In genomic region chr3:80087769-80088168, GRCh38 we compare ENCODE assay signal across 19 cellular contexts.
A peak's percentile ranks its signal among the peaks of the same experiment; 100 is the strongest.
DNase-seq lines count a peak whose midpoint lies in the region; ATAC-seq and TF ChIP-seq lines count a peak whose summit lies in the region.
"Had no signal": no experiment of that assay in that cellular context is flagged by ENCODE, and none has a peak within 500 bp of the region (broad histone marks: within the 10 kb centered on the region; RNA-seq: fewer than 3 reads in every experiment).

No MANE protein-coding gene starts in this region.

- H3K4me2 ChIP-seq in GM23248 (ENCODE audit: unreplicated experiment): no peak overlapping the region

- H3K9me2 ChIP-seq in GM23248 (ENCODE audit: insufficient read depth): no peaks in the 10 kb centered on the region

- H3K36me3 ChIP-seq in GM23248 (ENCODE audit: low read depth) (no peaks in the 10 kb centered on the region), lower lobe of right lung (no peaks in the 10 kb centered on the region)
- H3K36me3 ChIP-seq: left ventricle myocardium inferior, prostate gland, stomach had no signal

- in situ Hi-C loops in GM23248 (cut with MboI): no loop called here

- no peak overlapping the region for H3K4me3 ChIP-seq in GM23248
- H3K4me3 ChIP-seq in lower lobe of right lung: no peak overlapping the region
- H3K4me3 ChIP-seq: left ventricle myocardium inferior, prostate gland, stomach had no signal

- H3K27ac ChIP-seq in GM23248 (no peak overlapping the region), lower lobe of right lung (no peak overlapping the region)
- no peak overlapping the region for H3K27ac ChIP-seq in CD4-positive, alpha-beta T cell (ENCODE audit: low read depth, low read length)
- H3K27ac ChIP-seq: left ventricle myocardium inferior, prostate gland, stomach had no signal

- H3F3A ChIP-seq in GM23248 (ENCODE audit: insufficient read depth): no peaks in the 10 kb centered on the region

- H3K27me3 Mint-ChIP-seq in CD4-positive, alpha-beta T cell: no peaks in the 10 kb centered on the region
- H3K27me3 Mint-ChIP-seq: dendritic cell treated with granulocyte-macrophage colony-stimulating factor and Interleukin-4, amounts not matched to agents 40 ng/mL and 50 ng/mL, for 4 days; naive thymus-derived CD4-positive, alpha-beta T cell had no signal

- no peak for ATAC-seq in CD4-positive, alpha-beta T cell (ENCODE audit: poor library complexity)
- no peak for ATAC-seq in HG02678 (IDR thresholded peaks at IDR 0.05; ENCODE audit: unreplicated experiment)
- ATAC-seq in HG03095 (IDR thresholded peaks at IDR 0.05; ENCODE audit: unreplicated experiment): no peak
- ATAC-seq in lower lobe of right lung: no peak
- ATAC-seq: esophagus mucosa; naive thymus-derived CD4-positive, alpha-beta T cell; WTC11 had no signal

- no peak overlapping the region for H3K27ac Mint-ChIP-seq in CD4-positive, alpha-beta T cell
- H3K27ac Mint-ChIP-seq: dendritic cell treated with granulocyte-macrophage colony-stimulating factor and Interleukin-4, amounts not matched to agents 40 ng/mL and 50 ng/mL, for 4 days; naive thymus-derived CD4-positive, alpha-beta T cell; WTC11 had no signal

- H3K36me3 Mint-ChIP-seq in CD4-positive, alpha-beta T cell (ENCODE audit: low read depth): no peaks in the 10 kb centered on the region
- H3K36me3 Mint-ChIP-seq: naive thymus-derived CD4-positive, alpha-beta T cell; WTC11 had no signal

- H3K4me1 ChIP-seq in GM23248 (ENCODE audit: insufficient read depth) (no peaks in the 10 kb centered on the region), lower lobe of right lung (no peaks in the 10 kb centered on the region)
- H3K4me1 ChIP-seq: left ventricle myocardium inferior, prostate gland, stomach had no signal

- DNase-seq in GM23248 (peak; percentile 29), RPMI7951 (ENCODE audit: low read depth) (peak; percentile 4), dermis blood vessel endothelial cell (peak; percentile 34), myocyte (ENCODE audit: low read depth) (peak; percentile 11), lower lobe of right lung (no peak)
- DNase-seq in CD4-positive, alpha-beta T cell: no peak
- DNase-seq: activated CD8-positive, alpha-beta memory T cell treated with anti-CD3 and anti-CD28 coated beads for 24 hours; activated effector memory CD4-positive, alpha-beta T cell treated with anti-CD3 and anti-CD28 coated beads, Interleukin-2, amount 50 U/mL, for 16 hours; left ventricle myocardium inferior; naive thymus-derived CD4-positive, alpha-beta T cell; NCI-H1930; NCI-H524 treated with DMSO at 0.1 percent for 48 hours; stomach had no signal

- H3K4me3 Mint-ChIP-seq in CD4-positive, alpha-beta T cell: no peak overlapping the region
- H3K4me3 Mint-ChIP-seq: dendritic cell treated with granulocyte-macrophage colony-stimulating factor and Interleukin-4, amounts not matched to agents 40 ng/mL and 50 ng/mL, for 4 days; naive thymus-derived CD4-positive, alpha-beta T cell; WTC11 had no signal

- H3K9ac ChIP-seq in GM23248: no peak overlapping the region

- no peaks in the 10 kb centered on the region for H3K79me2 ChIP-seq in GM23248 (ENCODE audit: insufficient read depth)

- intact Hi-C loops in CD4-positive, alpha-beta T cell (cut with DNase I, micrococcal nuclease): no loop called here
- intact Hi-C loops in lower lobe of right lung (cut with DNase I): no loop called here

- no peaks in the 10 kb centered on the region for H3K27me3 ChIP-seq in GM23248 (replicated peaks; ENCODE audit: insufficient read depth)
- no peaks in the 10 kb centered on the region for H3K27me3 ChIP-seq in CD4-positive, alpha-beta T cell (ENCODE audit: control insufficient read depth, insufficient read depth, low read length)
- no peaks in the 10 kb centered on the region for H3K27me3 ChIP-seq in lower lobe of right lung (ENCODE audit: low read depth)
- H3K27me3 ChIP-seq: stomach had no signal

- H3K9me3 ChIP-seq in GM23248 (ENCODE audit: low read depth) (no peaks in the 10 kb centered on the region), lower lobe of right lung (no peaks in the 10 kb centered on the region)
- H3K9me3 ChIP-seq in CD4-positive, alpha-beta T cell (ENCODE audit: control insufficient read depth, low read length): no peaks in the 10 kb centered on the region
- H3K9me3 ChIP-seq: left ventricle myocardium inferior, prostate gland, stomach had no signal

- TF ChIP-seq CTCF in CD4-positive, alpha-beta T cell (IDR thresholded peaks at IDR 0.05): no peak
- no peak for TF ChIP-seq CTCF in lower lobe of right lung (IDR thresholded peaks at IDR 0.05)

- no peak overlapping the region for H2AFZ ChIP-seq in GM23248

- H3K9me3 Mint-ChIP-seq in CD4-positive, alpha-beta T cell: no peaks in the 10 kb centered on the region
- H3K9me3 Mint-ChIP-seq: dendritic cell treated with granulocyte-macrophage colony-stimulating factor and Interleukin-4, amounts not matched to agents 40 ng/mL and 50 ng/mL, for 4 days; WTC11 had no signal

- 2 to 10% methylated on average over 1 of the region's 1 CpG for WGBS in GM23248 (ENCODE audit: low coverage in 1 of 2, low lambda C conversion rate in 2 of 2, missing lambda C conversion rate in 2 of 2), 2 experiments

- POLR2A ChIA-PET in CD4-positive, alpha-beta T cell (lab: Charles Lee): no interaction called here

- no peaks in the 10 kb centered on the region for H4K20me1 ChIP-seq in GM23248 (ENCODE audit: insufficient read depth)

- CTCF ChIA-PET in CD4-positive, alpha-beta T cell (lab: Charles Lee): no interaction called here

- no peaks in the 10 kb centered on the region for H3K4me1 Mint-ChIP-seq in CD4-positive, alpha-beta T cell (ENCODE audit: low read depth)
- H3K4me1 Mint-ChIP-seq: naive thymus-derived CD4-positive, alpha-beta T cell; WTC11 had no signal

Comparison
In these comparisons a context has a peak if more than half of its experiments do, and no peak if none do; other contexts are left out.
1. DNase-seq: peak in GM23248 (single experiment), RPMI7951 (single experiment), dermis blood vessel endothelial cell (single experiment) and myocyte (single experiment); none in CD4-positive, alpha-beta T cell (0 of 10) and lower lobe of right lung (single experiment).